Comparison of ENCODE assay signal across 10 cellular contexts in the genomic region with DNA sequence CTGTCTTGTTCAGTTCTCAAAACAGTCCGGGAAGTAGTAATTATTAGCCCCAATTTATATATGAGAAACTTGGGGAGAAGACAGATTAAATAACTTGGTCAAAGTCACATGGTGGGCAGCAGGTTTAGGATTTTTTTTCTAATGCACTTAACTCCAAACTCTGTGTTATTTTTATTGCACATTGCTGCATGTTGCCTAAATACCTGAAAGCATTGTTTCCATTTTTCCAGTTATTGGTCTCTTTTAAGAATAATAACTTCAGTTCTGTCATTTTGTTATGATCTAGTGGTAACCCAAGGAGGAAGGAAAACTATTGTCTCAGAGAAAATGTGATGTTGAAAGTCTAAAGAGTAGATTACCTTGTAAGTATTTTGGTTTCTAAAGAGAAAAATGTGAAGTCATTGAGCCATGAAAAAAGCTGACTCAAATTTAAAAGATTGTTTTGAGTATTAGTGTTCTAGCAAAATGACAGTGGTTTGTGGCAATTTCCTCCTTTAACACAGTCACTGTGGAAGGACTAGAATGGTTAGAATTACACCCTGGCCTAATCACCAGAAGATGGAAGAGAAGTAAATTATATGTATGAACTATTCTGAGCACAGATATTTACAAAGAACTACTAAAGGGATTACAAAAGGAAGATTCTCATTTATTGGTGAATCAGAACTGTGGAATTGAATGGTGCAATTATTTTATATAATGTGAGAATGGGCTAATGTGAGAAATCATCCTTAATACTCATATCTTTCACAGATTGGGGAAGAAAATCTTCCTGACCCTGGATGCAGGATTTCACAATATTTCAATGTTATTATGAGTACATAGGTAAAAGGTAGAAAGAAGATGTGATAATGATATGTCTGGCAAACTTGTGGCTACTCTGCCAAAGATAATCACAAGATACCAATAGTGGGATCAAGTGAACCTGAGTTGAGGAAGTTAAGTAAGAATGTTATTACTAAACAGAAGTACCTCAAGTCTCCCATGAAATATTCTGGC.
DNase-seq lines count a peak whose midpoint lies in the region; ATAC-seq and TF ChIP-seq lines count a peak whose summit lies in the region.
"Had no signal": no experiment of that assay in that cellular context is flagged by ENCODE, and none has a peak within 500 bp of the region (broad histone marks: within the 10 kb centered on the region; RNA-seq: fewer than 3 reads in every experiment).

No MANE protein-coding gene starts in this region.

- TF ChIP-seq RAD21 in Ishikawa (IDR thresholded peaks at IDR 0.05; ENCODE audit: low read depth), result no peak

- no peak for TF ChIP-seq CTCF in GM13976 (IDR thresholded peaks at IDR 0.05; ENCODE audit: borderline replicate concordance, control extremely low read depth, extremely low read depth, insufficient read depth, missing control alignments)
- TF ChIP-seq CTCF in fibroblast of mammary gland (conservative IDR thresholded peaks at IDR 0.05; ENCODE audit: control insufficient read depth, insufficient read depth, low read depth, low read length), result no peak

- in situ Hi-C loops in GM13976 (cut with MboI; ENCODE audit: low sequenced_read_pairs, unreplicated experiment), result no loop called here

- TF ChIP-seq EP300 in Ishikawa (IDR thresholded peaks at IDR 0.05; ENCODE audit: borderline replicate concordance), result peak; percentile 62

- H3K4me3 ChIP-seq in fibroblast of mammary gland (ENCODE audit: control insufficient read depth, low read depth, low read length), result no peak overlapping the region
- H3K4me3 ChIP-seq: skin epidermis had no signal

- DNase-seq in GM13976 (ENCODE audit: low spot score) (peak; percentile 19), fibroblast of mammary gland (ENCODE audit: low read depth) (peak; percentile 47), C1 segment of cervical spinal cord (lab: John Stamatoyannopoulos, UW) (no peak), hypothalamus (lab: John Stamatoyannopoulos, UW) (no peak)
- DNase-seq in stimulated activated CD4-positive, alpha-beta T cell treated with anti-CD3 and anti-CD28 coated beads, Interleukin-2, amount 100 ng/mL, for 48 hours, result no peak
- DNase-seq in activated CD8-positive, alpha-beta memory T cell treated with anti-CD3 and anti-CD28 coated beads, Interleukin-2, amount 50 U/mL, for 48 hours, result no peak
- DNase-seq: erythroblast had no signal

- ATAC-seq in GM21786 (IDR thresholded peaks at IDR 0.05; ENCODE audit: unreplicated experiment), result peak; percentile 97

TF ChIP-seq in Ishikawa, 13 proteins besides CTCF, POLR2A, EP300 and RAD21:
- TF ChIP-seq EGR1 (IDR thresholded peaks at IDR 0.05) (no peak), MAX (IDR thresholded peaks at IDR 0.05) (peak; percentile 42; the same call in 1 of the 2 replicates), TEAD4 (IDR thresholded peaks at IDR 0.05) (peak; percentile 44), FOXM1 (IDR thresholded peaks at IDR 0.05; ENCODE audit: borderline replicate concordance, low read depth) (peak; percentile 78; the same call in 1 of the 2 replicates), TAF1 (IDR thresholded peaks at IDR 0.05; ENCODE audit: low read depth) (no peak), YY1 (IDR thresholded peaks at IDR 0.05; ENCODE audit: low read depth) (no peak), TCF12 (IDR thresholded peaks at IDR 0.05; ENCODE audit: low read depth) (peak; percentile 41; the same call in 1 of the 2 replicates), CEBPB (IDR thresholded peaks at IDR 0.05) (peak; percentile 47; the same call in 1 of the 2 replicates), NFIC (IDR thresholded peaks at IDR 0.05) (no peak; the same call in 1 of the 2 replicates), ZBTB7A (IDR thresholded peaks at IDR 0.05; ENCODE audit: low read depth) (no peak), CREB1 (IDR thresholded peaks at IDR 0.05; ENCODE audit: low read depth) (no peak)
- TF ChIP-seq, protein P1, sequence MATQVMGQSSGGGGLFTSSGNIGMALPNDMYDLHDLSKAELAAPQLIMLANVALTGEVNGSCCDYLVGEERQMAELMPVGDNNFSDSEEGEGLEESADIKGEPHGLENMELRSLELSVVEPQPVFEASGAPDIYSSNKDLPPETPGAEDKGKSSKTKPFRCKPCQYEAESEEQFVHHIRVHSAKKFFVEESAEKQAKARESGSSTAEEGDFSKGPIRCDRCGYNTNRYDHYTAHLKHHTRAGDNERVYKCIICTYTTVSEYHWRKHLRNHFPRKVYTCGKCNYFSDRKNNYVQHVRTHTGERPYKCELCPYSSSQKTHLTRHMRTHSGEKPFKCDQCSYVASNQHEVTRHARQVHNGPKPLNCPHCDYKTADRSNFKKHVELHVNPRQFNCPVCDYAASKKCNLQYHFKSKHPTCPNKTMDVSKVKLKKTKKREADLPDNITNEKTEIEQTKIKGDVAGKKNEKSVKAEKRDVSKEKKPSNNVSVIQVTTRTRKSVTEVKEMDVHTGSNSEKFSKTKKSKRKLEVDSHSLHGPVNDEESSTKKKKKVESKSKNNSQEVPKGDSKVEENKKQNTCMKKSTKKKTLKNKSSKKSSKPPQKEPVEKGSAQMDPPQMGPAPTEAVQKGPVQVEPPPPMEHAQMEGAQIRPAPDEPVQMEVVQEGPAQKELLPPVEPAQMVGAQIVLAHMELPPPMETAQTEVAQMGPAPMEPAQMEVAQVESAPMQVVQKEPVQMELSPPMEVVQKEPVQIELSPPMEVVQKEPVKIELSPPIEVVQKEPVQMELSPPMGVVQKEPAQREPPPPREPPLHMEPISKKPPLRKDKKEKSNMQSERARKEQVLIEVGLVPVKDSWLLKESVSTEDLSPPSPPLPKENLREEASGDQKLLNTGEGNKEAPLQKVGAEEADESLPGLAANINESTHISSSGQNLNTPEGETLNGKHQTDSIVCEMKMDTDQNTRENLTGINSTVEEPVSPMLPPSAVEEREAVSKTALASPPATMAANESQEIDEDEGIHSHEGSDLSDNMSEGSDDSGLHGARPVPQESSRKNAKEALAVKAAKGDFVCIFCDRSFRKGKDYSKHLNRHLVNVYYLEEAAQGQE (IDR thresholded peaks at IDR 0.05; ENCODE audit: low read depth), result no peak
- TF ChIP-seq, protein P2, sequence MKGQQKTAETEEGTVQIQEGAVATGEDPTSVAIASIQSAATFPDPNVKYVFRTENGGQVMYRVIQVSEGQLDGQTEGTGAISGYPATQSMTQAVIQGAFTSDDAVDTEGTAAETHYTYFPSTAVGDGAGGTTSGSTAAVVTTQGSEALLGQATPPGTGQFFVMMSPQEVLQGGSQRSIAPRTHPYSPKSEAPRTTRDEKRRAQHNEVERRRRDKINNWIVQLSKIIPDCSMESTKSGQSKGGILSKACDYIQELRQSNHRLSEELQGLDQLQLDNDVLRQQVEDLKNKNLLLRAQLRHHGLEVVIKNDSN (IDR thresholded peaks at IDR 0.05), result peak; percentile 6; the same call in 1 of the 2 replicates

Comparison
In these comparisons a context has a peak if more than half of its experiments do, and no peak if none do; other contexts are left out.
1. DNase-seq: peak in GM13976 (single experiment) and fibroblast of mammary gland (single experiment); none in C1 segment of cervical spinal cord (0 of 14), hypothalamus (0 of 51), stimulated activated CD4-positive, alpha-beta T cell treated with anti-CD3 and anti-CD28 coated beads, Interleukin-2, amount 100 ng/mL, for 48 hours (0 of 2) and activated CD8-positive, alpha-beta memory T cell treated with anti-CD3 and anti-CD28 coated beads, Interleukin-2, amount 50 U/mL, for 48 hours (single experiment).